Comparison of ENCODE assay signal across 8 cellular contexts in the genomic region with DNA sequence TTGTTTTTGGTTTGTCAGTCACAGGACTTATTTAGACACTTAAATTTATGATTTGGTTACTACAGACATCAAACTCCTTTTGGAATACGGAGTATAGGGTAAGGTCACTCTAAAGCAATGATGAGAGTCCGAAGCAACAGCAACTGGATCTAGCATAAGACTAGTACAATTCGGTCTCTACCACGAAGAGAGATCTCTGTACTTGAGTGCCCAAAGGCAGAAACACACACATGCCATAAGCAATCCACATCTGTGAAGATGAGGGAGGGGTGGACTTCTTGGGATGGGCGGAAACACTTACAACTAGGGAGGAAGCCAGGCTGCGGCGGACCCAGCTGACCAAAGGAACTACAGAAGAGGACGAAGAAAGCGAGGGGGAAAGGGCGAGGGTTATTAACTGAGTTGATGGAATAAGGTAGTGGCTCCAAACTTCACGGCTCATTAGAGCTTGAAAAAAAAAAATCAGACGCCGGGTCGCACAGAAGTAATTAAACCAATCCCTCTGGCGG.
DNase-seq lines count a peak whose midpoint lies in the region; ATAC-seq and TF ChIP-seq lines count a peak whose summit lies in the region.

No MANE protein-coding gene starts in this region.

- H3K4me3 ChIP-seq in retinal pigment epithelial cell (ENCODE audit: low read length): peak overlapping the region; percentile 71

- TF ChIP-seq CTCF in retinal pigment epithelial cell (conservative IDR thresholded peaks at IDR 0.05; ENCODE audit: low read depth, low read length): peak; percentile 19

- peak overlapping the region; percentile 78 for H3K27ac ChIP-seq in angular gyrus (ENCODE audit: low read depth, low read length)

- DNase-seq in ACHN (peak; percentile 62), NOMO-1 (lab: John Stamatoyannopoulos, UW; ENCODE audit: unreplicated experiment in 2 of 2) (peak; percentile 17 to 29), hepatic stellate cell (ENCODE audit: low spot score) (peak; percentile 14), retinal pigment epithelial cell (ENCODE audit: low read depth) (no peak), NCI-H1105 treated with DMSO at 0.1 percent for 48 hours (lab: John Stamatoyannopoulos, UW) (no peak)

- in situ Hi-C loops in ACHN (cut with HindIII; ENCODE audit: low pct_ligation_motif_present, low pct_unique_long_range_greater_than_20kb, low sequenced_read_pairs): no loop called here

- no peak for TF ChIP-seq POLR2A in GM18505 (IDR thresholded peaks at IDR 0.05; ENCODE audit: borderline replicate concordance, extremely low read depth, insufficient read depth, insufficient read length)

- ATAC-seq in GM18505 (IDR thresholded peaks at IDR 0.05; ENCODE audit: unreplicated experiment) (peak; percentile 2), HG02973 (IDR thresholded peaks at IDR 0.05; ENCODE audit: unreplicated experiment) (peak; percentile 12)

Comparison
In these comparisons a context has a peak if more than half of its experiments do, and no peak if none do; other contexts are left out.
1. DNase-seq: peak in ACHN (single experiment), NOMO-1 (2 of 2) and hepatic stellate cell (single experiment); none in retinal pigment epithelial cell (single experiment) and NCI-H1105 treated with DMSO at 0.1 percent for 48 hours (single experiment).